In the genomic region with DNA sequence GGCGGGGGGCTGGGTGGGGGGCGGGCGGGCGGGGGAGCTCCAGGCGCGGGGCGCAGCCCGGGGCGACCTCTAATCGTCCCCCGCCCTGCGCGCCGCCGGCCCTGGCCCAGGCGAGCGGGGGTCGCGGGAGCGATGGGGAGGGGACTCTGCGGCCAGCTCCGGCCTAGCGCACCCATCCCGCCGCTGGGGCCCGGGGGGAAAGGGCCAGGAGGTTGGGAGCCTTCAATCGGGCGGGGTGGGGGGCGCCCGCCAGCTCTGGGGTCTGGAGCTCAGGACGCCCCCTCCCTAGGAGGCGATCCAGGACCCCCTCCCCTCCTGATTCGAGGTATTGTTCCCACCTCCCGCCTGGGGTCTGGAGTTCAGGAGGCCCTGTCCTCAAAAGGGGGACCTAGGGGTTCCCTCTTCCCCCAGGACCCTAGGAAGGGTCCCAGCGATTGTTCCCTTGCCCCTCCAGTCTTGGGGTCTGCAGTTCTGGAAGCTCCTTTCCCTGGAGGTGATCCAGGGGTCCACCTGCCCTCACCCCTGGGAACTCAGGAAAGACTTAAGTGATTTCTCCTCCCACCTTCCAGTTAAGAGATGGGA, we compare ENCODE assay signal across 1 cellular context.
TF ChIP-seq lines count a peak whose summit lies in the region.

No MANE protein-coding gene starts in this region.

TF ChIP-seq in HepG2, 621 proteins besides CTCF, POLR2A, EP300 and RAD21:
- TF ChIP-seq DR1 (CRISPR knock-in tag; IDR thresholded peaks at IDR 0.05) = no peak
- TF ChIP-seq, protein P1, sequence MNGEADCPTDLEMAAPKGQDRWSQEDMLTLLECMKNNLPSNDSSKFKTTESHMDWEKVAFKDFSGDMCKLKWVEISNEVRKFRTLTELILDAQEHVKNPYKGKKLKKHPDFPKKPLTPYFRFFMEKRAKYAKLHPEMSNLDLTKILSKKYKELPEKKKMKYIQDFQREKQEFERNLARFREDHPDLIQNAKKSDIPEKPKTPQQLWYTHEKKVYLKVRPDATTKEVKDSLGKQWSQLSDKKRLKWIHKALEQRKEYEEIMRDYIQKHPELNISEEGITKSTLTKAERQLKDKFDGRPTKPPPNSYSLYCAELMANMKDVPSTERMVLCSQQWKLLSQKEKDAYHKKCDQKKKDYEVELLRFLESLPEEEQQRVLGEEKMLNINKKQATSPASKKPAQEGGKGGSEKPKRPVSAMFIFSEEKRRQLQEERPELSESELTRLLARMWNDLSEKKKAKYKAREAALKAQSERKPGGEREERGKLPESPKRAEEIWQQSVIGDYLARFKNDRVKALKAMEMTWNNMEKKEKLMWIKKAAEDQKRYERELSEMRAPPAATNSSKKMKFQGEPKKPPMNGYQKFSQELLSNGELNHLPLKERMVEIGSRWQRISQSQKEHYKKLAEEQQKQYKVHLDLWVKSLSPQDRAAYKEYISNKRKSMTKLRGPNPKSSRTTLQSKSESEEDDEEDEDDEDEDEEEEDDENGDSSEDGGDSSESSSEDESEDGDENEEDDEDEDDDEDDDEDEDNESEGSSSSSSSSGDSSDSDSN (CRISPR knock-in tag; IDR thresholded peaks at IDR 0.05) = peak; percentile 5; the same call in 1 of the 2 replicates
- TF ChIP-seq, protein P2, sequence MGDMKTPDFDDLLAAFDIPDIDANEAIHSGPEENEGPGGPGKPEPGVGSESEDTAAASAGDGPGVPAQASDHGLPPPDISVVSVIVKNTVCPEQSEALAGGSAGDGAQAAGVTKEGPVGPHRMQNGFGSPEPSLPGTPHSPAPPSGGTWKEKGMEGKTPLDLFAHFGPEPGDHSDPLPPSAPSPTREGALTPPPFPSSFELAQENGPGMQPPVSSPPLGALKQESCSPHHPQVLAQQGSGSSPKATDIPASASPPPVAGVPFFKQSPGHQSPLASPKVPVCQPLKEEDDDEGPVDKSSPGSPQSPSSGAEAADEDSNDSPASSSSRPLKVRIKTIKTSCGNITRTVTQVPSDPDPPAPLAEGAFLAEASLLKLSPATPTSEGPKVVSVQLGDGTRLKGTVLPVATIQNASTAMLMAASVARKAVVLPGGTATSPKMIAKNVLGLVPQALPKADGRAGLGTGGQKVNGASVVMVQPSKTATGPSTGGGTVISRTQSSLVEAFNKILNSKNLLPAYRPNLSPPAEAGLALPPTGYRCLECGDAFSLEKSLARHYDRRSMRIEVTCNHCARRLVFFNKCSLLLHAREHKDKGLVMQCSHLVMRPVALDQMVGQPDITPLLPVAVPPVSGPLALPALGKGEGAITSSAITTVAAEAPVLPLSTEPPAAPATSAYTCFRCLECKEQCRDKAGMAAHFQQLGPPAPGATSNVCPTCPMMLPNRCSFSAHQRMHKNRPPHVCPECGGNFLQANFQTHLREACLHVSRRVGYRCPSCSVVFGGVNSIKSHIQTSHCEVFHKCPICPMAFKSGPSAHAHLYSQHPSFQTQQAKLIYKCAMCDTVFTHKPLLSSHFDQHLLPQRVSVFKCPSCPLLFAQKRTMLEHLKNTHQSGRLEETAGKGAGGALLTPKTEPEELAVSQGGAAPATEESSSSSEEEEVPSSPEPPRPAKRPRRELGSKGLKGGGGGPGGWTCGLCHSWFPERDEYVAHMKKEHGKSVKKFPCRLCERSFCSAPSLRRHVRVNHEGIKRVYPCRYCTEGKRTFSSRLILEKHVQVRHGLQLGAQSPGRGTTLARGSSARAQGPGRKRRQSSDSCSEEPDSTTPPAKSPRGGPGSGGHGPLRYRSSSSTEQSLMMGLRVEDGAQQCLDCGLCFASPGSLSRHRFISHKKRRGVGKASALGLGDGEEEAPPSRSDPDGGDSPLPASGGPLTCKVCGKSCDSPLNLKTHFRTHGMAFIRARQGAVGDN (CRISPR knock-in tag; IDR thresholded peaks at IDR 0.05) = peak; percentile 15; the same call in 1 of the 2 replicates
- TF ChIP-seq ZFP37 (CRISPR knock-in tag; IDR thresholded peaks at IDR 0.05; ENCODE audit: borderline replicate concordance) = no peak
